ENCODE assay signal across 9 cellular contexts in genomic region chrX:23554304-23554703, GRCh38.
A peak's percentile ranks its signal among the peaks of the same experiment; 100 is the strongest.
DNase-seq lines count a peak whose midpoint lies in the region; ATAC-seq and TF ChIP-seq lines count a peak whose summit lies in the region.
"Had no signal": no experiment of that assay in that cellular context is flagged by ENCODE, and none has a peak within 500 bp of the region (broad histone marks: within the 10 kb centered on the region; RNA-seq: fewer than 3 reads in every experiment).

No MANE protein-coding gene starts in this region.

- H3K4me3 ChIP-seq in cardiac muscle cell (no peak overlapping the region), right cardiac atrium (ENCODE audit: low read length) (no peak overlapping the region), breast epithelium (no peak overlapping the region), suprapubic skin (no peak overlapping the region)

- 6% methylated on average over 3 of the region's 3 CpGs for WGBS in right cardiac atrium
- WGBS in suprapubic skin: 16% methylated on average over 3 of the region's 3 CpGs

- ATAC-seq in right cardiac atrium (no peak), GM21737 (IDR thresholded peaks at IDR 0.05; ENCODE audit: unreplicated experiment) (no peak)
- no peak for ATAC-seq in stimulated activated naive B cell treated with anti-CD40 and anti-IgM and Interleukin-4, amounts not matched to agents 10 μg/mL and 1 μg/mL and 100 μg/mL, for 72 hours (replicated peaks)

- no peaks in the 10 kb centered on the region for H3K36me3 Mint-ChIP-seq in stimulated activated naive B cell treated with anti-CD40 and anti-IgM and Interleukin-4, amounts not matched to agents 10 μg/mL and 1 μg/mL and 100 μg/mL, for 72 hours
- H3K36me3 Mint-ChIP-seq: activated naive CD4-positive, alpha-beta T cell treated with anti-CD3 and anti-CD28 coated beads, Interleukin-2, amount 50 U/mL, for 24 hours had no signal

- no peak for TF ChIP-seq EP300 in suprapubic skin (IDR thresholded peaks at IDR 0.05)

- peak; percentile 60 to 64 for DNase-seq in cardiac muscle cell (ENCODE audit: low read depth in 1 of 2, low spot score in 1 of 2)
- DNase-seq in right cardiac atrium: no peak
- DNase-seq in NCI-H2227 treated with DMSO at 0.1 percent for 48 hours (lab: John Stamatoyannopoulos, UW): peak; percentile 1
- DNase-seq in breast epithelium (ENCODE audit: low spot score in 2 of 2): no peak
- peak; percentile 10 for DNase-seq in midbrain (lab: John Stamatoyannopoulos, UW)
- DNase-seq in stimulated activated naive B cell treated with anti-CD40 and anti-IgM and Interleukin-4, amounts not matched to agents 10 μg/mL and 1 μg/mL and 100 μg/mL, for 72 hours: no peak
- DNase-seq in suprapubic skin (ENCODE audit: low spot score in 2 of 2): no peak

- no peak overlapping the region for H3K4me3 Mint-ChIP-seq in stimulated activated naive B cell treated with anti-CD40 and anti-IgM and Interleukin-4, amounts not matched to agents 10 μg/mL and 1 μg/mL and 100 μg/mL, for 72 hours
- H3K4me3 Mint-ChIP-seq: activated naive CD4-positive, alpha-beta T cell treated with anti-CD3 and anti-CD28 coated beads, Interleukin-2, amount 50 U/mL, for 24 hours had no signal

- TF ChIP-seq POLR2A in breast epithelium (IDR thresholded peaks at IDR 0.05) (no peak), suprapubic skin (IDR thresholded peaks at IDR 0.05) (no peak)

- peak; percentile 52 for TF ChIP-seq CTCF in cardiac muscle cell (IDR thresholded peaks at IDR 0.05; ENCODE audit: low read depth, low read length)
- TF ChIP-seq CTCF in breast epithelium (IDR thresholded peaks at IDR 0.05): peak in 2 of 3 donors; percentile 48 to 57
- peak in 1 of 2 donors; percentile 23 for TF ChIP-seq CTCF in suprapubic skin (IDR thresholded peaks at IDR 0.05)

- H3K27me3 Mint-ChIP-seq in stimulated activated naive B cell treated with anti-CD40 and anti-IgM and Interleukin-4, amounts not matched to agents 10 μg/mL and 1 μg/mL and 100 μg/mL, for 72 hours: peaks cover 0 to 9% of the 10 kb centered on the region in 2 donors
- H3K27me3 Mint-ChIP-seq: activated naive CD4-positive, alpha-beta T cell treated with anti-CD3 and anti-CD28 coated beads, Interleukin-2, amount 50 U/mL, for 24 hours had no signal

- intact Hi-C loops in right cardiac atrium (cut with DNase I): no loop called here
- intact Hi-C loops in breast epithelium (cut with DNase I; ENCODE audit: low total_unique reads): no loop called here

- H3K27ac Mint-ChIP-seq in stimulated activated naive B cell treated with anti-CD40 and anti-IgM and Interleukin-4, amounts not matched to agents 10 μg/mL and 1 μg/mL and 100 μg/mL, for 72 hours: no peak overlapping the region
- H3K27ac Mint-ChIP-seq: activated naive CD4-positive, alpha-beta T cell treated with anti-CD3 and anti-CD28 coated beads, Interleukin-2, amount 50 U/mL, for 24 hours had no signal

- H3K9me3 Mint-ChIP-seq in stimulated activated naive B cell treated with anti-CD40 and anti-IgM and Interleukin-4, amounts not matched to agents 10 μg/mL and 1 μg/mL and 100 μg/mL, for 72 hours: peaks cover 4 to 11% of the 10 kb centered on the region in 2 donors
- H3K9me3 Mint-ChIP-seq: activated naive CD4-positive, alpha-beta T cell treated with anti-CD3 and anti-CD28 coated beads, Interleukin-2, amount 50 U/mL, for 24 hours had no signal

- H3K9me3 ChIP-seq in cardiac muscle cell (ENCODE audit: low read depth) (no peaks in the 10 kb centered on the region), right cardiac atrium (ENCODE audit: control insufficient read depth, low read length) (no peaks in the 10 kb centered on the region), breast epithelium (peaks cover 18 to 30% of the 10 kb centered on the region in 2 donors), suprapubic skin (no peaks in the 10 kb centered on the region)

- H3K36me3 ChIP-seq in cardiac muscle cell (no peaks in the 10 kb centered on the region), breast epithelium (no peaks in the 10 kb centered on the region), suprapubic skin (no peaks in the 10 kb centered on the region)

- H3K4me1 ChIP-seq in cardiac muscle cell (ENCODE audit: low read depth) (no peaks in the 10 kb centered on the region), right cardiac atrium (ENCODE audit: control insufficient read depth, insufficient read depth, low read length) (no peaks in the 10 kb centered on the region), breast epithelium (no peaks in the 10 kb centered on the region), suprapubic skin (no peaks in the 10 kb centered on the region)

- H3K27ac ChIP-seq in cardiac muscle cell (no peak overlapping the region), right cardiac atrium (ENCODE audit: low read length) (no peak overlapping the region), breast epithelium (no peak overlapping the region), suprapubic skin (no peak overlapping the region)

- no peaks in the 10 kb centered on the region for H3K4me1 Mint-ChIP-seq in stimulated activated naive B cell treated with anti-CD40 and anti-IgM and Interleukin-4, amounts not matched to agents 10 μg/mL and 1 μg/mL and 100 μg/mL, for 72 hours
- H3K4me1 Mint-ChIP-seq: activated naive CD4-positive, alpha-beta T cell treated with anti-CD3 and anti-CD28 coated beads, Interleukin-2, amount 50 U/mL, for 24 hours had no signal

- H3K27me3 ChIP-seq in cardiac muscle cell: no peaks in the 10 kb centered on the region
- no peaks in the 10 kb centered on the region for H3K27me3 ChIP-seq in right cardiac atrium (ENCODE audit: control insufficient read depth, insufficient read depth)
- peaks cover 0 to 13% of the 10 kb centered on the region in 2 donors for H3K27me3 ChIP-seq in breast epithelium
- no peaks in the 10 kb centered on the region for H3K27me3 ChIP-seq in suprapubic skin

Comparison
In these comparisons a context has a peak if more than half of its experiments do, and no peak if none do; other contexts are left out.
1. DNase-seq: peak in cardiac muscle cell (2 of 2), NCI-H2227 treated with DMSO at 0.1 percent for 48 hours (single experiment) and midbrain (single experiment); none in right cardiac atrium (0 of 3), breast epithelium (0 of 2), stimulated activated naive B cell treated with anti-CD40 and anti-IgM and Interleukin-4, amounts not matched to agents 10 μg/mL and 1 μg/mL and 100 μg/mL, for 72 hours (single experiment) and suprapubic skin (0 of 2).